15 cellular contexts compared by ENCODE assay signal in genomic region chr19:39998511-39998910, GRCh38. TPM values are rescaled to one million over a fixed set of nuclear protein-coding genes. Genes with fewer than 3 reads are reported as not detected.
A peak's percentile ranks its signal among the peaks of the same experiment; 100 is the strongest.
DNase-seq lines count a peak whose midpoint lies in the region; ATAC-seq and TF ChIP-seq lines count a peak whose summit lies in the region.
"Had no signal": no experiment of that assay in that cellular context is flagged by ENCODE, and none has a peak within 500 bp of the region (broad histone marks: within the 10 kb centered on the region; RNA-seq: fewer than 3 reads in every experiment).

No MANE protein-coding gene starts in this region.

- H3K27me3 ChIP-seq in foreskin keratinocyte (no peaks in the 10 kb centered on the region), tibial nerve (no peaks in the 10 kb centered on the region)
- H3K27me3 ChIP-seq: neutrophil, spleen had no signal

- no peak for ATAC-seq in activated naive CD4-positive, alpha-beta T cell treated with anti-CD3 and anti-CD28 coated beads, Interleukin-2, amount 50 U/mL, for 72 hours
- no peak for ATAC-seq in activated CD8-positive, alpha-beta T cell treated with anti-CD3 and anti-CD28 coated beads, Interleukin-2, amount 10 ng/mL, durations not matched to agents 7 days and 5 days
- peak; percentile 52 for ATAC-seq in foreskin keratinocyte
- no peak for ATAC-seq in GM21619 (IDR thresholded peaks at IDR 0.05; ENCODE audit: unreplicated experiment)
- ATAC-seq: Right ventricle myocardium inferior had no signal

- H3K36me3 ChIP-seq in tibial nerve = peaks cover 0 to 20% (median 0%) of the 10 kb centered on the region in 3 donors
- H3K36me3 ChIP-seq: neutrophil had no signal

- no peak for TF ChIP-seq EP300 in tibial nerve (IDR thresholded peaks at IDR 0.05)

- H3K4me3 Mint-ChIP-seq in activated naive CD4-positive, alpha-beta T cell treated with anti-CD3 and anti-CD28 coated beads, Interleukin-2, amount 50 U/mL, for 24 hours = peak overlapping the region; percentile 97
- peak overlapping the region; percentile 89 for H3K4me3 Mint-ChIP-seq in activated CD8-positive, alpha-beta T cell treated with anti-CD3 and anti-CD28 coated beads, Interleukin-2, amount 10 ng/mL, durations not matched to agents 7 days and 5 days

- no peaks in the 10 kb centered on the region for H3K27me3 Mint-ChIP-seq in activated naive CD4-positive, alpha-beta T cell treated with anti-CD3 and anti-CD28 coated beads, Interleukin-2, amount 50 U/mL, for 24 hours
- no peaks in the 10 kb centered on the region for H3K27me3 Mint-ChIP-seq in activated CD8-positive, alpha-beta T cell treated with anti-CD3 and anti-CD28 coated beads, Interleukin-2, amount 10 ng/mL, durations not matched to agents 7 days and 5 days (ENCODE audit: low read depth)

- WGBS in tibial nerve, 2 donors = 94% methylated on average over 4 of the region's 4 CpGs

- intact Hi-C loops in posterior vena cava (cut with DNase I) = no loop called here

- CTCF ChIA-PET in activated CD8-positive, alpha-beta T cell treated with anti-CD3 and anti-CD28 coated beads, Interleukin-2, amount 10 ng/mL, durations not matched to agents 7 days and 5 days (lab: Charles Lee) = no interaction called here

- TF ChIP-seq POLR2A in tibial nerve (IDR thresholded peaks at IDR 0.05) = no peak

- peaks cover 35% of the 10 kb centered on the region for H3K4me1 Mint-ChIP-seq in activated naive CD4-positive, alpha-beta T cell treated with anti-CD3 and anti-CD28 coated beads, Interleukin-2, amount 50 U/mL, for 24 hours
- peaks cover 30% of the 10 kb centered on the region for H3K4me1 Mint-ChIP-seq in activated CD8-positive, alpha-beta T cell treated with anti-CD3 and anti-CD28 coated beads, Interleukin-2, amount 10 ng/mL, durations not matched to agents 7 days and 5 days (ENCODE audit: low read depth)

- no peak for DNase-seq in activated naive CD4-positive, alpha-beta T cell treated with anti-CD3 and anti-CD28 coated beads, Interleukin-2, amount 50 U/mL, for 72 hours (ENCODE audit: low spot score in 2 of 2)
- DNase-seq in activated CD8-positive, alpha-beta T cell treated with anti-CD3 and anti-CD28 coated beads, Interleukin-2, amount 10 ng/mL, durations not matched to agents 7 days and 5 days = no peak
- DNase-seq in foreskin keratinocyte = peak; percentile 38 to 45
- DNase-seq in NCI-H226 = no peak
- DNase-seq in posterior vena cava (ENCODE audit: low spot score) = no peak
- no peak for DNase-seq in tibial nerve (ENCODE audit: low spot score in 2 of 2)
- DNase-seq: activated gamma-delta T cell, NCI-H1092, NCI-H526, spleen had no signal

- no peak overlapping the region for H3K4me3 ChIP-seq in tibial nerve

- no peak for TF ChIP-seq CTCF in foreskin keratinocyte (conservative IDR thresholded peaks at IDR 0.05)
- no peak for TF ChIP-seq CTCF in tibial nerve (IDR thresholded peaks at IDR 0.05)

- H3K27ac ChIP-seq in foreskin keratinocyte (peak overlapping the region; percentile 45), tibial nerve (no peak overlapping the region)
- H3K27ac ChIP-seq: neutrophil had no signal

- peaks cover 7% of the 10 kb centered on the region for H3K36me3 Mint-ChIP-seq in activated naive CD4-positive, alpha-beta T cell treated with anti-CD3 and anti-CD28 coated beads, Interleukin-2, amount 50 U/mL, for 24 hours
- H3K36me3 Mint-ChIP-seq in activated naive CD4-positive, alpha-beta T cell treated with anti-CD3 and anti-CD28 coated beads, Interleukin-2, amount 50 U/mL, for 72 hours = peaks cover 26 to 35% of the 10 kb centered on the region in 2 donors
- peaks cover 32% of the 10 kb centered on the region for H3K36me3 Mint-ChIP-seq in activated CD8-positive, alpha-beta T cell treated with anti-CD3 and anti-CD28 coated beads, Interleukin-2, amount 10 ng/mL, durations not matched to agents 7 days and 5 days (ENCODE audit: low read depth)

- POLR2A ChIA-PET in activated CD8-positive, alpha-beta T cell treated with anti-CD3 and anti-CD28 coated beads, Interleukin-2, amount 10 ng/mL, durations not matched to agents 7 days and 5 days (lab: Charles Lee) = no interaction called here

- no peaks in the 10 kb centered on the region for H3K9me3 Mint-ChIP-seq in activated naive CD4-positive, alpha-beta T cell treated with anti-CD3 and anti-CD28 coated beads, Interleukin-2, amount 50 U/mL, for 24 hours
- peaks cover 0 to 10% of the 10 kb centered on the region in 2 donors for H3K9me3 Mint-ChIP-seq in activated naive CD4-positive, alpha-beta T cell treated with anti-CD3 and anti-CD28 coated beads, Interleukin-2, amount 50 U/mL, for 72 hours
- peaks cover under 1% of the 10 kb centered on the region for H3K9me3 Mint-ChIP-seq in activated CD8-positive, alpha-beta T cell treated with anti-CD3 and anti-CD28 coated beads, Interleukin-2, amount 10 ng/mL, durations not matched to agents 7 days and 5 days (ENCODE audit: insufficient read depth)

- peak overlapping the region; percentile 66 for H3K27ac Mint-ChIP-seq in activated naive CD4-positive, alpha-beta T cell treated with anti-CD3 and anti-CD28 coated beads, Interleukin-2, amount 50 U/mL, for 24 hours
- peak overlapping the region in 1 of 2 donors; percentile 98 for H3K27ac Mint-ChIP-seq in activated naive CD4-positive, alpha-beta T cell treated with anti-CD3 and anti-CD28 coated beads, Interleukin-2, amount 50 U/mL, for 72 hours
- no peak overlapping the region for H3K27ac Mint-ChIP-seq in activated CD8-positive, alpha-beta T cell treated with anti-CD3 and anti-CD28 coated beads, Interleukin-2, amount 10 ng/mL, durations not matched to agents 7 days and 5 days

- H3K4me1 ChIP-seq in foreskin keratinocyte = peaks cover 15% of the 10 kb centered on the region
- peaks cover 0 to 19% (median 0%) of the 10 kb centered on the region in 4 donors for H3K4me1 ChIP-seq in tibial nerve

- peaks cover 0 to 6% (median 0%) of the 10 kb centered on the region in 4 donors for H3K9me3 ChIP-seq in tibial nerve
- H3K9me3 ChIP-seq: neutrophil had no signal

RNA-seq across cellular contexts. Expression of gene ZNF546, which starts 1.7 kb away (rescaled TPM):
- 1 to 10 TPM; 3.1 to 4.7 TPM for total RNA-seq in activated naive CD4-positive, alpha-beta T cell treated with anti-CD3 and anti-CD28 coated beads, Interleukin-2, amount 50 U/mL, for 72 hours
- total RNA-seq in activated CD8-positive, alpha-beta T cell treated with anti-CD3 and anti-CD28 coated beads, Interleukin-2, amount 10 ng/mL, durations not matched to agents 7 days and 5 days = 1 to 10 TPM; 4.9 to 5.2 TPM
- total RNA-seq in foreskin keratinocyte (1.0 and 1.3 TPM in 2 replicates), posterior vena cava (1 to 10 TPM; 5.7 to 5.9 TPM), tibial nerve (10 to 100 TPM in 2 of 4 donors, 1 to 10 TPM in 2; 4.2 to 13.3 (median 9.0) TPM)
- polyA plus RNA-seq in foreskin keratinocyte = 0.37 and 0.38 TPM in 2 replicates
- total RNA-seq: HT-29 had no signal

RNA-seq across cellular contexts. Expression of gene PSMC4, which starts 27.5 kb away (rescaled TPM):
- 100 to 1,000 TPM in 1 of 2 donors, 10 to 100 TPM in 1; 93.6 to 114 TPM for total RNA-seq in activated naive CD4-positive, alpha-beta T cell treated with anti-CD3 and anti-CD28 coated beads, Interleukin-2, amount 50 U/mL, for 72 hours
- 100 to 1,000 TPM; 120 to 121 TPM for total RNA-seq in activated CD8-positive, alpha-beta T cell treated with anti-CD3 and anti-CD28 coated beads, Interleukin-2, amount 10 ng/mL, durations not matched to agents 7 days and 5 days
- total RNA-seq in foreskin keratinocyte (118 TPM in 2 replicates), posterior vena cava (10 to 100 TPM; 59.0 to 67.1 TPM), tibial nerve (10 to 100 TPM; 49.4 to 91.8 (median 69.5) TPM)
- polyA plus RNA-seq in foreskin keratinocyte = 117 and 121 TPM in 2 replicates

RNA-seq across cellular contexts. Expression of gene ZNF780B, which starts 57.5 kb away (rescaled TPM):
- 10 to 100 TPM in 1 of 2 donors, 1 to 10 TPM in 1; 5.4 to 21.5 TPM for total RNA-seq in activated naive CD4-positive, alpha-beta T cell treated with anti-CD3 and anti-CD28 coated beads, Interleukin-2, amount 50 U/mL, for 72 hours
- 10 to 100 TPM; 27.4 to 30.3 TPM for total RNA-seq in activated CD8-positive, alpha-beta T cell treated with anti-CD3 and anti-CD28 coated beads, Interleukin-2, amount 10 ng/mL, durations not matched to agents 7 days and 5 days
- total RNA-seq in foreskin keratinocyte = 5.1 and 7.0 TPM in 2 replicates
- 1.4 and 1.8 TPM in 2 replicates for polyA plus RNA-seq in foreskin keratinocyte
- total RNA-seq in posterior vena cava = 10 to 100 TPM; 14.0 to 20.7 TPM
- total RNA-seq in tibial nerve = 10 to 100 TPM; 14.6 to 33.9 (median 17.0) TPM

Comparison
In these comparisons a context has a peak if more than half of its experiments do, and no peak if none do; other contexts are left out.
1. DNase-seq: peak in foreskin keratinocyte (2 of 2); none in activated naive CD4-positive, alpha-beta T cell treated with anti-CD3 and anti-CD28 coated beads, Interleukin-2, amount 50 U/mL, for 72 hours (0 of 2), activated CD8-positive, alpha-beta T cell treated with anti-CD3 and anti-CD28 coated beads, Interleukin-2, amount 10 ng/mL, durations not matched to agents 7 days and 5 days (single experiment), NCI-H226 (single experiment), posterior vena cava (single experiment) and tibial nerve (0 of 2).